Comparison of ENCODE assay signal across 15 cellular contexts in genomic region chr11:56917708-56918450, GRCh38.
DNase-seq lines count a peak whose midpoint lies in the region; ATAC-seq, FAIRE-seq and TF ChIP-seq lines count a peak whose summit lies in the region.
"Had no signal": no experiment of that assay in that cellular context is flagged by ENCODE, and none has a peak within 500 bp of the region (broad histone marks: within the 10 kb centered on the region; RNA-seq: fewer than 3 reads in every experiment).

No MANE protein-coding gene starts in this region.

- FAIRE-seq in A549 (lab: Jason Lieb, UNC) = peak; percentile 72
- no peak for FAIRE-seq in small intestine (lab: Jason Lieb, UNC)
- FAIRE-seq: H1 had no signal

- H3K4me3 Mint-ChIP-seq in mesothelial cell of epicardium (no peak overlapping the region), osteocyte (ENCODE audit: unreplicated experiment) (no peak overlapping the region)
- H3K4me3 Mint-ChIP-seq: CD8-positive, alpha-beta memory T cell had no signal

- H3K9me3 Mint-ChIP-seq in mesothelial cell of epicardium (peaks cover 12% of the 10 kb centered on the region), osteocyte (ENCODE audit: unreplicated experiment) (no peaks in the 10 kb centered on the region)

- CTCF ChIA-PET in A549 (lab: Yijun Ruan, JAX) = interaction anchor here (1.4 to 3.0 kb wide), 3 partner anchors 14 to 360 kb away, joined by 3 to 18 read pairs (median 4); no protein-coding TSS in a partner anchor

- H3K27me3 Mint-ChIP-seq in mesothelial cell of epicardium (ENCODE audit: low read depth) = no peaks in the 10 kb centered on the region
- no peaks in the 10 kb centered on the region for H3K27me3 Mint-ChIP-seq in osteocyte (ENCODE audit: unreplicated experiment)
- H3K27me3 Mint-ChIP-seq: CD8-positive, alpha-beta memory T cell had no signal

- H3K9me3 ChIP-seq in A549 = peaks cover 50% of the 10 kb centered on the region
- H3K9me3 ChIP-seq in small intestine (ENCODE audit: control insufficient read depth, low read depth) = no peaks in the 10 kb centered on the region
- H3K9me3 ChIP-seq: BLaER1 had no signal

- POLR2A ChIA-PET in A549 (lab: Yijun Ruan, JAX) = no interaction called here

- TF ChIP-seq EP300 in A549 (IDR thresholded peaks at IDR 0.05) = no peak

- H3K4me1 ChIP-seq in A549 = peaks cover 7% of the 10 kb centered on the region; the same call in 2 of the 3 replicates
- no peaks in the 10 kb centered on the region for H3K4me1 ChIP-seq in small intestine (ENCODE audit: control insufficient read depth in 2 of 2, insufficient read depth in 1 of 2, low read depth in 1 of 2, low read length in 1 of 2)
- H3K4me1 ChIP-seq: BLaER1 had no signal

- no peak for TF ChIP-seq POLR2A in A549 (IDR thresholded peaks at IDR 0.05; ENCODE audit: low read length)

- H3K27ac Mint-ChIP-seq in mesothelial cell of epicardium (peak overlapping the region; percentile 0), osteocyte (ENCODE audit: unreplicated experiment) (no peak overlapping the region)
- H3K27ac Mint-ChIP-seq: CD8-positive, alpha-beta memory T cell had no signal

- no peaks in the 10 kb centered on the region for H3K36me3 Mint-ChIP-seq in mesothelial cell of epicardium
- H3K36me3 Mint-ChIP-seq in osteocyte (ENCODE audit: unreplicated experiment) = no peaks in the 10 kb centered on the region
- H3K36me3 Mint-ChIP-seq: CD8-positive, alpha-beta memory T cell had no signal

- TF ChIP-seq CTCF in A549 (IDR thresholded peaks at IDR 0.05) (no peak), mesothelial cell of epicardium (IDR thresholded peaks at IDR 0.05; ENCODE audit: unreplicated experiment) (no peak), osteocyte (IDR thresholded peaks at IDR 0.05) (no peak)

- no peak for DNase-seq in A549 (ENCODE audit: low read depth in 1 of 2, low spot score in 1 of 2)
- peak; percentile 14 for DNase-seq in H4 (ENCODE audit: low spot score)
- peak; percentile 71 for DNase-seq in astrocyte of the hippocampus (ENCODE audit: low read depth, low spot score)
- no peak for DNase-seq in mesothelial cell of epicardium (ENCODE audit: low spot score in 2 of 2, unreplicated experiment in 2 of 2)
- DNase-seq in globus pallidus (ENCODE audit: low spot score) = no peak
- no peak for DNase-seq in small intestine
- DNase-seq in osteocyte (ENCODE audit: extremely low spot score, unreplicated experiment) = no peak
- DNase-seq: CD8-positive, alpha-beta memory T cell; NCI-H2029; NCI-H2171 treated with DMSO at 0.1 percent for 48 hours; NCI-H510A; NCI-H82; SIG-M5 had no signal

- WGBS in A549 (ENCODE audit: missing lambda C conversion rate) = 67% methylated on average over 3 of the region's 3 CpGs
- 47 to 58% (median 55%) methylated on average over 3 of the region's 3 CpGs for WGBS in small intestine, 3 donors

- no peak overlapping the region for H3K4me2 ChIP-seq in A549
- H3K4me2 ChIP-seq: BLaER1 had no signal

- no peaks in the 10 kb centered on the region for H3K27me3 ChIP-seq in small intestine (ENCODE audit: control insufficient read depth in 2 of 2, insufficient read depth in 2 of 2, low read length in 2 of 2)
- H3K27me3 ChIP-seq: BLaER1 had no signal

- H3K36me3 ChIP-seq in small intestine (ENCODE audit: control insufficient read depth in 2 of 2, insufficient read depth in 2 of 2, low read length in 2 of 2) = no peaks in the 10 kb centered on the region
- H3K36me3 ChIP-seq: BLaER1 had no signal

- no peak for TF ChIP-seq RAD21 in A549 (conservative IDR thresholded peaks at IDR 0.05 in 1 of 2, IDR thresholded peaks at IDR 0.05 in 1 of 2)

- H3K4me1 Mint-ChIP-seq in mesothelial cell of epicardium = no peaks in the 10 kb centered on the region
- H3K4me1 Mint-ChIP-seq in osteocyte (ENCODE audit: unreplicated experiment) = no peaks in the 10 kb centered on the region
- H3K4me1 Mint-ChIP-seq: CD8-positive, alpha-beta memory T cell had no signal

- ATAC-seq in A549 = no peak

- H3K27ac ChIP-seq in A549 (peak overlapping the region; percentile 52 to 68; a peak in 5 of 6 replicates), small intestine (ENCODE audit: low read depth in 1 of 2, low read length in 1 of 2) (no peak overlapping the region)
- H3K27ac ChIP-seq: BLaER1 had no signal

- no peak overlapping the region for H3K4me3 ChIP-seq in A549
- no peak overlapping the region for H3K4me3 ChIP-seq in small intestine (ENCODE audit: low read depth in 1 of 2, low read length in 2 of 2)
- H3K4me3 ChIP-seq: BLaER1 had no signal

TF ChIP-seq in A549, 52 proteins besides CTCF, POLR2A, EP300 and RAD21:
- TF ChIP-seq KDM1A (IDR thresholded peaks at IDR 0.05; ENCODE audit: low read depth) = no peak
- TF ChIP-seq BHLHE40 (IDR thresholded peaks at IDR 0.05; ENCODE audit: low read depth, low read length) = no peak
- TF ChIP-seq E2F6 (IDR thresholded peaks at IDR 0.05; ENCODE audit: borderline replicate concordance, low read depth) = no peak
- TF ChIP-seq POLR2AphosphoS2 (conservative IDR thresholded peaks at IDR 0.05; ENCODE audit: low read length) = no peak
- TF ChIP-seq FOSL2 (IDR thresholded peaks at IDR 0.05) = no peak
- TF ChIP-seq FOSL2 (CRISPR knock-in tag; IDR thresholded peaks at IDR 0.05) = no peak
TF ChIP-seq in A549: peak in this region for 0.

Comparison
In these comparisons a context has a peak if more than half of its experiments do, and no peak if none do; other contexts are left out.
1. DNase-seq: peak in H4 (single experiment) and astrocyte of the hippocampus (single experiment); none in A549 (0 of 2), mesothelial cell of epicardium (0 of 2), globus pallidus (single experiment), small intestine (single experiment) and osteocyte (single experiment).
2. H3K27ac ChIP-seq: peak in A549 (2 of 2); none in small intestine (0 of 2).